Comparison of ENCODE assay signal across 1 cellular context in genomic region chr16:72878301-72879269, GRCh38.
A peak's percentile ranks its signal among the peaks of the same experiment; 100 is the strongest.
TF ChIP-seq lines count a peak whose summit lies in the region.

No MANE protein-coding gene starts in this region.

TF ChIP-seq in HepG2, 621 proteins besides CTCF, POLR2A, EP300 and RAD21 (continued from another document and continues in another):
- TF ChIP-seq KMT2B (CRISPR knock-in tag; IDR thresholded peaks at IDR 0.05) (0 out of 2 replicates have a peak, but pooled peaks have one; percentile 48), CBX2 (IDR thresholded peaks at IDR 0.05; ENCODE audit: low read depth, low read length) (no peak), CBX2 (CRISPR knock-in tag; IDR thresholded peaks at IDR 0.05; ENCODE audit: low read depth) (no peak), ZNF652 (CRISPR knock-in tag; IDR thresholded peaks at IDR 0.05; ENCODE audit: borderline replicate concordance, low read depth) (0 out of 2 replicates have a peak, but pooled peaks have one; percentile 14), ZNF510 (CRISPR knock-in tag; IDR thresholded peaks at IDR 0.05; ENCODE audit: low read depth) (no peak), ARNT (IDR thresholded peaks at IDR 0.05) (no peak), TEAD2 (CRISPR knock-in tag; IDR thresholded peaks at IDR 0.05) (no peak), ISL2 (CRISPR knock-in tag; IDR thresholded peaks at IDR 0.05) (no peak), FOSL2 (CRISPR knock-in tag; IDR thresholded peaks at IDR 0.05) (peak; percentile 73), ZNF276 (CRISPR knock-in tag; IDR thresholded peaks at IDR 0.05; ENCODE audit: low read depth) (0 out of 2 replicates have a peak, but pooled peaks have one; percentile 29), ZNF746 (CRISPR knock-in tag; IDR thresholded peaks at IDR 0.05) (no peak), ZNF883 (CRISPR knock-in tag; IDR thresholded peaks at IDR 0.05; ENCODE audit: not compliant biosample characterization) (no peak), SNAI1 (CRISPR knock-in tag; IDR thresholded peaks at IDR 0.05; ENCODE audit: borderline replicate concordance) (no peak), TCF7 (IDR thresholded peaks at IDR 0.05; ENCODE audit: low read depth) (0 out of 2 replicates have a peak, but pooled peaks have one; percentile 21), RBM22 (optimal IDR thresholded peaks at IDR 0.05; ENCODE audit: low read length) (no peak), ZNF768 (CRISPR knock-in tag; IDR thresholded peaks at IDR 0.05) (no peak; the same call in 1 of the 2 replicates), ZNF839 (CRISPR knock-in tag; IDR thresholded peaks at IDR 0.05; ENCODE audit: borderline replicate concordance) (no peak), AKAP8 (CRISPR knock-in tag; IDR thresholded peaks at IDR 0.05) (0 out of 2 replicates have a peak, but pooled peaks have one; percentile 61), KLF16 (CRISPR knock-in tag; IDR thresholded peaks at IDR 0.05) (no peak), ZNF296 (CRISPR knock-in tag; conservative IDR thresholded peaks at IDR 0.05) (no peak), RORA (CRISPR knock-in tag; IDR thresholded peaks at IDR 0.05) (no peak), ZBTB34 (CRISPR knock-in tag; IDR thresholded peaks at IDR 0.05) (0 out of 2 replicates have a peak, but pooled peaks have one; percentile 61), ZNF558 (CRISPR knock-in tag; IDR thresholded peaks at IDR 0.05; ENCODE audit: borderline replicate concordance) (no peak), ZC3H4 (CRISPR knock-in tag; IDR thresholded peaks at IDR 0.05; ENCODE audit: borderline replicate concordance) (peak; percentile 24; the same call in 1 of the 2 replicates), ELF4 (CRISPR knock-in tag; IDR thresholded peaks at IDR 0.05; ENCODE audit: borderline replicate concordance) (no peak), SALL2 (CRISPR knock-in tag; IDR thresholded peaks at IDR 0.05) (no peak), ZNF850 (CRISPR knock-in tag; conservative IDR thresholded peaks at IDR 0.05) (no peak), TERF1 (CRISPR knock-in tag; IDR thresholded peaks at IDR 0.05) (no peak), REPIN1 (CRISPR knock-in tag; IDR thresholded peaks at IDR 0.05; ENCODE audit: borderline replicate concordance, low read depth) (peak; percentile 66), PBX3 (CRISPR knock-in tag; IDR thresholded peaks at IDR 0.05; ENCODE audit: borderline replicate concordance) (no peak), TRAFD1 (CRISPR knock-in tag; IDR thresholded peaks at IDR 0.05; ENCODE audit: borderline replicate concordance) (no peak), ZNF207 (IDR thresholded peaks at IDR 0.05; ENCODE audit: borderline replicate concordance) (no peak), SKIL (CRISPR knock-in tag; IDR thresholded peaks at IDR 0.05; ENCODE audit: borderline replicate concordance) (0 out of 2 replicates have a peak, but pooled peaks have one; percentile 27), MLLT10 (CRISPR knock-in tag; IDR thresholded peaks at IDR 0.05) (no peak), ZNF550 (CRISPR knock-in tag; IDR thresholded peaks at IDR 0.05; ENCODE audit: borderline replicate concordance) (no peak), PTBP1 (IDR thresholded peaks at IDR 0.05; ENCODE audit: low read depth, low read length, poor library complexity, severe bottlenecking) (no peak), ARNT2 (CRISPR knock-in tag; IDR thresholded peaks at IDR 0.05; ENCODE audit: low read depth) (peak; percentile 67; the same call in 1 of the 2 replicates), MTA3 (CRISPR knock-in tag; IDR thresholded peaks at IDR 0.05) (no peak), SUZ12 (IDR thresholded peaks at IDR 0.05; ENCODE audit: low read depth, low read length) (no peak), CREB1 (IDR thresholded peaks at IDR 0.05) (no peak), CREB1 (CRISPR knock-in tag; IDR thresholded peaks at IDR 0.05) (no peak), ZNF3 (CRISPR knock-in tag; IDR thresholded peaks at IDR 0.05) (no peak), AGO2 (optimal IDR thresholded peaks at IDR 0.05; ENCODE audit: low read depth, low read length) (no peak), ZNF777 (CRISPR knock-in tag; IDR thresholded peaks at IDR 0.05) (no peak), KDM6A (CRISPR knock-in tag; IDR thresholded peaks at IDR 0.05; ENCODE audit: low read depth) (no peak), ONECUT2 (CRISPR knock-in tag; IDR thresholded peaks at IDR 0.05) (no peak), ZNF224 (CRISPR knock-in tag; IDR thresholded peaks at IDR 0.05) (no peak), KAT7 (CRISPR knock-in tag; IDR thresholded peaks at IDR 0.05; ENCODE audit: borderline replicate concordance) (no peak), ZNF674 (CRISPR knock-in tag; IDR thresholded peaks at IDR 0.05; ENCODE audit: low read depth) (no peak), SP1 (IDR thresholded peaks at IDR 0.05) (no peak), SP1 (CRISPR knock-in tag; IDR thresholded peaks at IDR 0.05) (0 out of 2 replicates have a peak, but pooled peaks have one; percentile 12), ZNF672 (CRISPR knock-in tag; IDR thresholded peaks at IDR 0.05) (no peak), ATF6 (CRISPR knock-in tag; conservative IDR thresholded peaks at IDR 0.05) (no peak), ZNF496 (CRISPR knock-in tag; IDR thresholded peaks at IDR 0.05; ENCODE audit: insufficient replicate concordance) (no peak), ZNF724P (CRISPR knock-in tag; IDR thresholded peaks at IDR 0.05; ENCODE audit: borderline replicate concordance) (no peak), MAFG (CRISPR knock-in tag; IDR thresholded peaks at IDR 0.05) (no peak), ZBTB20 (CRISPR knock-in tag; IDR thresholded peaks at IDR 0.05; ENCODE audit: borderline replicate concordance, low read depth) (no peak)
